26 cellular contexts compared by ENCODE assay signal in the genomic region with DNA sequence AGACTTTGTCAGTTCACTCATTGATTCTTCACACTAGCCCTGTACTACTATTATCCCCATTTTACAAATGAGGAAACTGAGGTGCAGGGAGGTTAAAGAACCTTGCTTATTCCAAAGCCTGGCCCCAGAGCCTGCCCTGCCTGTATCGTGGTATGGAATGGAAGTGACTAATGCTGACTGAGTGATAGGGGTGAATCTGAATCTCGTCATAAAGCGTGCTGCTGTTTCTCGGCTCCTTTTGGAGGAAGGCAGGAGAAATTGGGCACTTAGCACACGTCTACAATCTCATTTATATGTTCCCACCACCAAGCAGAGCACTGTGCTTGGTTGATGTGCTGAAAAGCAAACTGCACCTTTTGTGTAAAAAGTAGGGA. TPM values are rescaled to one million over a fixed set of nuclear protein-coding genes. Genes with fewer than 3 reads are reported as not detected.
"Had no signal": no experiment of that assay in that cellular context is flagged by ENCODE, and none has a peak within 500 bp of the region (broad histone marks: within the 10 kb centered on the region; RNA-seq: fewer than 3 reads in every experiment).

No MANE protein-coding gene starts in this region.

- H3K36me3 Mint-ChIP-seq: activated naive CD4-positive, alpha-beta T cell treated with anti-CD3 and anti-CD28 coated beads, Interleukin-2, amount 50 U/mL, for 72 hours had no signal

- H3K9me3 Mint-ChIP-seq: activated naive CD4-positive, alpha-beta T cell treated with anti-CD3 and anti-CD28 coated beads, Interleukin-2, amount 50 U/mL, for 72 hours; activated T-cell treated with anti-CD3 and anti-CD28 coated beads, Interleukin-2, amount 50 U/mL, for 4 hours; stimulated activated naive CD8-positive, alpha-beta T cell treated with anti-CD3 and anti-CD28 coated beads, Interleukin-15, Interleukin-2, amounts not matched to agents 100 ng/mL and 50 ng/mL, for 24 hours; T-helper 1 cell treated with Interleukin-12 subunit alpha and Interleukin-12 subunit beta and Interleukin-4 antibody, amounts not matched to agents 30 μg/mL and 1 μg/mL, for 36 hours had no signal

- H3K4me3 Mint-ChIP-seq: activated T-cell treated with anti-CD3 and anti-CD28 coated beads, Interleukin-2, amount 50 U/mL, for 4 hours; nephron progenitor cell; stimulated activated naive CD8-positive, alpha-beta T cell treated with anti-CD3 and anti-CD28 coated beads, Interleukin-15, Interleukin-2, amounts not matched to agents 100 ng/mL and 50 ng/mL, for 24 hours; T-helper 1 cell treated with Interleukin-12 subunit alpha and Interleukin-12 subunit beta and Interleukin-4 antibody, amounts not matched to agents 30 μg/mL and 1 μg/mL, for 36 hours had no signal

- H3K4me3 ChIP-seq: adrenal gland, esophagus squamous epithelium, left ventricle myocardium inferior, prostate gland, right atrium auricular region, tibial nerve had no signal

- H3K4me1 ChIP-seq: adrenal gland, esophagus squamous epithelium, left ventricle myocardium inferior, prostate gland, right atrium auricular region, tibial nerve had no signal

- ATAC-seq: activated naive CD4-positive, alpha-beta T cell treated with anti-CD3 and anti-CD28 coated beads, Interleukin-2, amount 50 U/mL, for 72 hours; activated T-cell treated with anti-CD3 and anti-CD28 coated beads, Interleukin-2, amount 50 U/mL, for 4 hours had no signal

- H3K27ac ChIP-seq: adrenal gland, esophagus squamous epithelium, left ventricle myocardium inferior, prostate gland, right atrium auricular region, tibial nerve, VCaP had no signal

- H3K27me3 Mint-ChIP-seq: stimulated activated naive CD8-positive, alpha-beta T cell treated with anti-CD3 and anti-CD28 coated beads, Interleukin-15, Interleukin-2, amounts not matched to agents 100 ng/mL and 50 ng/mL, for 24 hours had no signal

- H3K9me3 ChIP-seq: adrenal gland, esophagus squamous epithelium, left ventricle myocardium inferior, prostate gland, right atrium auricular region, tibial nerve had no signal

- H3K27me3 ChIP-seq: adrenal gland, esophagus squamous epithelium, right atrium auricular region, tibial nerve had no signal

- H3K36me3 ChIP-seq: prostate gland had no signal

- FAIRE-seq: keratinocyte had no signal

- DNase-seq: activated CD4-positive, alpha-beta T cell treated with anti-CD3 and anti-CD28 coated beads, Interleukin-2, amount 50 U/mL, for 1 hour; activated CD4-positive, CD25-positive, alpha-beta regulatory T cell treated with anti-CD3 and anti-CD28 coated beads, Interleukin-2, amount 50 U/mL, for 72 hours; activated CD8-positive, alpha-beta memory T cell treated with anti-CD3 and anti-CD28 coated beads, Interleukin-2, amount 50 U/mL, for 4 hours; activated effector memory CD4-positive, alpha-beta T cell treated with Interleukin-2 at 50 U/mL for 16 hours; activated T-cell treated with anti-CD3 and anti-CD28 coated beads, Interleukin-2, amount 50 U/mL, for 4 hours; cortex of kidney; esophagus squamous epithelium; foreskin melanocyte; glutamatergic neuron; hypothalamus; left ventricle myocardium inferior; mammary epithelial cell; nephron progenitor cell; occipital lobe; stimulated activated CD4-positive, alpha-beta T cell treated with anti-CD3 and anti-CD28 coated beads, Interleukin-2, amount 100 ng/mL, for 48 hours had no signal

- H3K27ac Mint-ChIP-seq: activated naive CD4-positive, alpha-beta T cell treated with anti-CD3 and anti-CD28 coated beads, Interleukin-2, amount 50 U/mL, for 72 hours; nephron progenitor cell; stimulated activated naive CD8-positive, alpha-beta T cell treated with anti-CD3 and anti-CD28 coated beads, Interleukin-15, Interleukin-2, amounts not matched to agents 100 ng/mL and 50 ng/mL, for 24 hours; T-helper 1 cell treated with Interleukin-12 subunit alpha and Interleukin-12 subunit beta and Interleukin-4 antibody, amounts not matched to agents 30 μg/mL and 1 μg/mL, for 36 hours had no signal

RNA-seq across cellular contexts. Expression of a gene that starts 17.1 kb away (rescaled TPM):
- total RNA-seq: activated naive CD4-positive, alpha-beta T cell treated with anti-CD3 and anti-CD28 coated beads, Interleukin-2, amount 50 U/mL, for 72 hours; activated T-cell treated with anti-CD3 and anti-CD28 coated beads, Interleukin-2, amount 50 U/mL, for 4 hours; adrenal gland; esophagus squamous epithelium; left ventricle myocardium inferior; mammary epithelial cell; myocyte; occipital lobe; prostate gland; right atrium auricular region; skeletal muscle tissue; tibial nerve had no signal
- polyA plus RNA-seq: adrenal gland, keratinocyte, mammary epithelial cell had no signal

RNA-seq across cellular contexts. Expression of a gene that starts 35.8 kb away (rescaled TPM):
- total RNA-seq: activated naive CD4-positive, alpha-beta T cell treated with anti-CD3 and anti-CD28 coated beads, Interleukin-2, amount 50 U/mL, for 72 hours; activated T-cell treated with anti-CD3 and anti-CD28 coated beads, Interleukin-2, amount 50 U/mL, for 4 hours had no signal
- polyA plus RNA-seq: keratinocyte, mammary epithelial cell had no signal
